ENCODE assay signal across 10 cellular contexts in the genomic region with DNA sequence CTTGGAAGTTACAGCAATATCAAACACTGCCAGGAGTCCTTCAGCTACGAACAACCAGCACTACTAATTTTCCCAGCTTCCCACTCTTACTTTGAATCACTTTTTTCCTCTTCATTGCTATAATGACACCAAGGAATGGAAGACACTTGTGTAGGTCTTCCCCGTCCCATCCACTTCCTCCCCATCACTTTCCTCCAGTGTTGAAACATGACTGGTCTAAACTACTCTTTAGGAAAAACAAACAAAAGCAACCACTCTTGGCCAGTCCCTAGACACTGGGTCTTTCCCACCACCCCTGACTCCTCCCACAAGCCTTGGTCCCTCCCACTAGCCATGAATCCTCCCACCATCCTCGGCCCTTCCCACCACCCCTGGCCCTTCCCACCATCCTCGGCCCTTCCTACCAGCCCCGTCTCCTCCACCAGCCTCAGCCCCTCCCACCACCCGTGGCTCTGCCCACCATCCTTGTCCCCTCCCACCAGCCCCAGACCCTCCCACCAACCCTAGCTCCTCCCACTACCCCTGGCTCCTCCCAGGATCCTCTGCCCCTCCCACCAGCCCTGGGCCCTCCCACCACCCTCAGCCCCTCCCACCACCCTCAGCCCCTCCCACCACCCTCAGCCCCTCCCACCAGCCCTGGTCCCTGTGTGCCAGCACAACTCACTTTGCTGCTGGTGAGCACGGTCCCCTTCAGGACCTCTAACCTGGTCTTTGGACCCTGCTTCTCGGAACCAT.
DNase-seq lines count a peak whose midpoint lies in the region; ATAC-seq, FAIRE-seq and TF ChIP-seq lines count a peak whose summit lies in the region.
"Had no signal": no experiment of that assay in that cellular context is flagged by ENCODE, and none has a peak within 500 bp of the region (broad histone marks: within the 10 kb centered on the region; RNA-seq: fewer than 3 reads in every experiment).

No MANE protein-coding gene starts in this region.

- no peak for ATAC-seq in sciatic nerve

- peaks cover 52% of the 10 kb centered on the region for H3K4me1 ChIP-seq in BLaER1
- no peaks in the 10 kb centered on the region for H3K4me1 ChIP-seq in ascending aorta

- FAIRE-seq in GM18507 (lab: Jason Lieb, UNC) = peak; percentile 36
- FAIRE-seq: kidney had no signal

- peak overlapping the region; percentile 76 for H3K4me2 ChIP-seq in BLaER1

- intact Hi-C loops in ascending aorta (cut with DNase I) = no loop called here
- intact Hi-C loops in sciatic nerve (cut with DNase I) = no loop called here

- no peaks in the 10 kb centered on the region for H4K20me1 ChIP-seq in BLaER1

- H3K4me3 ChIP-seq in BLaER1 (peak overlapping the region; percentile 56), NB4 (ENCODE audit: low read depth, low read length) (no peak overlapping the region), ascending aorta (no peak overlapping the region)

- DNase-seq in GM18507 (ENCODE audit: extremely low spot score, insufficient read length, low read depth) = no peak
- peak; percentile 60 for DNase-seq in NB4 (ENCODE audit: low read depth)
- DNase-seq in iPS-NIHi7 (ENCODE audit: extremely low spot score) = peak; percentile 88
- no peak for DNase-seq in NOMO-1 treated with dmso at 0.1 percent for 144 hours (lab: John Stamatoyannopoulos, UW; ENCODE audit: unreplicated experiment)
- no peak for DNase-seq in ascending aorta (ENCODE audit: low spot score in 2 of 2)
- DNase-seq in NCI-H774 (lab: John Stamatoyannopoulos, UW) = no peak
- DNase-seq in sciatic nerve (ENCODE audit: low spot score) = no peak
- DNase-seq: kidney, NCI-H1694 had no signal

- H3K9me3 ChIP-seq in BLaER1 (no peaks in the 10 kb centered on the region), ascending aorta (no peaks in the 10 kb centered on the region)

- H3K9ac ChIP-seq in BLaER1 = peak overlapping the region; percentile 64

- H3K27ac ChIP-seq in BLaER1 (peak overlapping the region; percentile 74), ascending aorta (no peak overlapping the region)

- TF ChIP-seq CTCF in NB4 (IDR thresholded peaks at IDR 0.05; ENCODE audit: low read depth, low read length) (no peak), ascending aorta (IDR thresholded peaks at IDR 0.05) (no peak)

- TF ChIP-seq POLR2A in NB4 (IDR thresholded peaks at IDR 0.05; ENCODE audit: extremely low read depth, insufficient read length) = no peak

- no peaks in the 10 kb centered on the region for H3K36me3 ChIP-seq in BLaER1
- no peaks in the 10 kb centered on the region for H3K36me3 ChIP-seq in ascending aorta

- H3K27me3 ChIP-seq in BLaER1 = no peaks in the 10 kb centered on the region
- H3K27me3 ChIP-seq in ascending aorta = no peaks in the 10 kb centered on the region

Comparison
In these comparisons a context has a peak if more than half of its experiments do, and no peak if none do; other contexts are left out.
1. DNase-seq: peak in NB4 (single experiment) and iPS-NIHi7 (single experiment); none in GM18507 (single experiment), NOMO-1 treated with dmso at 0.1 percent for 144 hours (single experiment), ascending aorta (0 of 2), NCI-H774 (single experiment) and sciatic nerve (single experiment).